ENCODE assay signal across 8 cellular contexts in genomic region chr6:160767019-160767646, GRCh38.
DNase-seq lines count a peak whose midpoint lies in the region; TF ChIP-seq lines count a peak whose summit lies in the region.

No MANE protein-coding gene starts in this region.

- in situ Hi-C loops in G401 (cut with HindIII; ENCODE audit: low sequenced_read_pairs), result no loop called here

- no peaks in the 10 kb centered on the region for H3K27me3 ChIP-seq in MG63

- DNase-seq in G401 (ENCODE audit: low spot score) (peak; percentile 21), H4 (ENCODE audit: low spot score) (peak; percentile 44), MG63 (peak; percentile 62), chondrocyte (ENCODE audit: low spot score) (no peak), left kidney (ENCODE audit: low read depth, low spot score) (peak; percentile 93), A172 (ENCODE audit: low spot score) (no peak)
- DNase-seq in activated CD4-positive, CD25-positive, alpha-beta regulatory T cell treated with anti-CD3 and anti-CD28 coated beads, Interleukin-2, amount 50 U/mL, for 16 hours (ENCODE audit: low read depth, low spot score), result peak; percentile 10
- DNase-seq in stimulated activated CD4-positive, alpha-beta T cell treated with anti-CD3 and anti-CD28 coated beads, Interleukin-1b, Interleukin-23, amount 100 ng/mL, for 4 hours (ENCODE audit: low read depth in 2 of 2), result peak; percentile 23 to 50

- H3K9me3 ChIP-seq in MG63, result peaks cover 3% of the 10 kb centered on the region

- peak overlapping the region; percentile 47 for H3K4me3 ChIP-seq in MG63

- H3K4me1 Mint-ChIP-seq in chondrocyte (ENCODE audit: low read depth), result peaks cover 9% of the 10 kb centered on the region

- peaks cover 2% of the 10 kb centered on the region for H3K27me3 Mint-ChIP-seq in chondrocyte (ENCODE audit: low read depth)

- peak; percentile 91 for TF ChIP-seq CTCF in chondrocyte (IDR thresholded peaks at IDR 0.05)

- H3K4me3 Mint-ChIP-seq in chondrocyte (ENCODE audit: unreplicated experiment), result peak overlapping the region; percentile 91

- H3K27ac Mint-ChIP-seq in chondrocyte (ENCODE audit: unreplicated experiment), result peak overlapping the region; percentile 60

- peaks cover 7% of the 10 kb centered on the region for H3K9me3 Mint-ChIP-seq in chondrocyte (ENCODE audit: low read depth)

- H3K36me3 Mint-ChIP-seq in chondrocyte (ENCODE audit: low read depth), result peaks cover 3% of the 10 kb centered on the region

- H3K36me3 ChIP-seq in MG63, result no peaks in the 10 kb centered on the region

Comparison
In these comparisons a context has a peak if more than half of its experiments do, and no peak if none do; other contexts are left out.
1. DNase-seq: peak in G401 (single experiment), H4 (single experiment), MG63 (single experiment), activated CD4-positive, CD25-positive, alpha-beta regulatory T cell treated with anti-CD3 and anti-CD28 coated beads, Interleukin-2, amount 50 U/mL, for 16 hours (single experiment), left kidney (single experiment) and stimulated activated CD4-positive, alpha-beta T cell treated with anti-CD3 and anti-CD28 coated beads, Interleukin-1b, Interleukin-23, amount 100 ng/mL, for 4 hours (2 of 2); none in chondrocyte (single experiment) and A172 (single experiment).